In genomic region chr17:78425429-78425828, GRCh38 we compare ENCODE assay signal across 2 cellular contexts.
TF ChIP-seq lines count a peak whose summit lies in the region.

No MANE protein-coding gene starts in this region.

TF ChIP-seq in IMR-90, 13 proteins besides CTCF, POLR2A, EP300 and RAD21:
- TF ChIP-seq RCOR1 (IDR thresholded peaks at IDR 0.05; ENCODE audit: insufficient replicate concordance, low read length): no peak
- TF ChIP-seq CEBPB (IDR thresholded peaks at IDR 0.05; ENCODE audit: low read depth, low read length): peak; percentile 26; the same call in 1 of the 2 replicates

TF ChIP-seq in H1, 55 proteins besides CTCF, POLR2A, EP300 and RAD21:
- TF ChIP-seq ASH2L (IDR thresholded peaks at IDR 0.05; ENCODE audit: low read length) (no peak), BACH1 (IDR thresholded peaks at IDR 0.05; ENCODE audit: low read length) (no peak), CBX5 (IDR thresholded peaks at IDR 0.05; ENCODE audit: low read depth, low read length) (no peak), RXRA (IDR thresholded peaks at IDR 0.05; ENCODE audit: insufficient read depth, low read depth, low read length) (no peak), RFX5 (IDR thresholded peaks at IDR 0.05; ENCODE audit: borderline replicate concordance, low read depth, low read length) (no peak), CBX8 (IDR thresholded peaks at IDR 0.05; ENCODE audit: borderline replicate concordance, low read depth, low read length) (no peak), E2F6 (IDR thresholded peaks at IDR 0.05) (no peak), TCF12 (IDR thresholded peaks at IDR 0.05; ENCODE audit: low read depth, low read length) (no peak), TBP (IDR thresholded peaks at IDR 0.05; ENCODE audit: low read depth, low read length) (no peak), NANOG (IDR thresholded peaks at IDR 0.05; ENCODE audit: insufficient read depth, low read depth, low read length, poor library complexity, severe bottlenecking) (no peak), NRF1 (IDR thresholded peaks at IDR 0.05; ENCODE audit: low read depth, low read length) (no peak), ATF3 (IDR thresholded peaks at IDR 0.05; ENCODE audit: insufficient read depth, low read depth, low read length) (no peak), SP4 (IDR thresholded peaks at IDR 0.05; ENCODE audit: low read length) (no peak)
TF ChIP-seq in H1: peak in this region for 0.
